ENCODE assay signal across 1 cellular context in the genomic region with DNA sequence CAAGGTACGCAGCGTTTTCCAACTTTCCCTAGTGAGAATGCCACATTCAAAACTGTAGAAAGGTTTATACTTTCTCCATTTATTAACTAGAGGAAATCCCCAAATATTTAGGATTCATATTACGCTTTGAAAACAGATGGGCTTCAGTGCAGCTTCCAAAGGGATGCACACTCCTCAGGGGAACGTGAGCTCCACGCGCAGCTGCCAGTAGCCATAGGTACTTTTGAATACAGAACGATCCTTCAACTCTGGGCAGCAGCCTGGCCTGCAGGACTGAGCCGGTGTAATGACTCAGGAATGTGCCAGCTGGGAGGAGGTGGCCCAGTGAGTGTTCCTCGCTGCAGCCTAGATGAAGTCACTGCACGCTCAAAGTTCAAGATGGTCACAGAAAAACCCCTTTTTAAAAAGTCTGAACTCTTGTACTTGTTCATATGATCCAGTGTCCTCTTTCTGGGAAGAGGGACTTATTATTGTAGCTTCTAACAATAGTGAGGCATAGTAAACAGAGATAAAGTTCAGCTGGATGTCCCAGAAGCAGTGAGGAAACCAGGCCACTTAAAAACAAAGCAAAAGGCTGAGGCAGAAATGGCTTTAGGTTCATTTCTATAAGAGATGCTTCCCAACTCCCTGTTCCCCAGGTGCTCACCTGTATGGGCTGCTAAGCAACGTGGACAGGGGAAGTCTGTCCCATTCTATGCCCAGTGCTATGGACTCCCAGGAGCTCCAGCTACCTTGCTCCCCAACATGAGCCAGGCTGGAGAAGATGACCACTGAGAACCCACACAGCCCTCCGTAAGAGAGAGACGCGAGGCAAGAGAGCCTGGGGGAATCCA.
TF ChIP-seq lines count a peak whose summit lies in the region.

No MANE protein-coding gene starts in this region.

TF ChIP-seq in HepG2, 621 proteins besides CTCF, POLR2A, EP300 and RAD21 (continued from another document and continues in another):
- TF ChIP-seq, protein P1, sequence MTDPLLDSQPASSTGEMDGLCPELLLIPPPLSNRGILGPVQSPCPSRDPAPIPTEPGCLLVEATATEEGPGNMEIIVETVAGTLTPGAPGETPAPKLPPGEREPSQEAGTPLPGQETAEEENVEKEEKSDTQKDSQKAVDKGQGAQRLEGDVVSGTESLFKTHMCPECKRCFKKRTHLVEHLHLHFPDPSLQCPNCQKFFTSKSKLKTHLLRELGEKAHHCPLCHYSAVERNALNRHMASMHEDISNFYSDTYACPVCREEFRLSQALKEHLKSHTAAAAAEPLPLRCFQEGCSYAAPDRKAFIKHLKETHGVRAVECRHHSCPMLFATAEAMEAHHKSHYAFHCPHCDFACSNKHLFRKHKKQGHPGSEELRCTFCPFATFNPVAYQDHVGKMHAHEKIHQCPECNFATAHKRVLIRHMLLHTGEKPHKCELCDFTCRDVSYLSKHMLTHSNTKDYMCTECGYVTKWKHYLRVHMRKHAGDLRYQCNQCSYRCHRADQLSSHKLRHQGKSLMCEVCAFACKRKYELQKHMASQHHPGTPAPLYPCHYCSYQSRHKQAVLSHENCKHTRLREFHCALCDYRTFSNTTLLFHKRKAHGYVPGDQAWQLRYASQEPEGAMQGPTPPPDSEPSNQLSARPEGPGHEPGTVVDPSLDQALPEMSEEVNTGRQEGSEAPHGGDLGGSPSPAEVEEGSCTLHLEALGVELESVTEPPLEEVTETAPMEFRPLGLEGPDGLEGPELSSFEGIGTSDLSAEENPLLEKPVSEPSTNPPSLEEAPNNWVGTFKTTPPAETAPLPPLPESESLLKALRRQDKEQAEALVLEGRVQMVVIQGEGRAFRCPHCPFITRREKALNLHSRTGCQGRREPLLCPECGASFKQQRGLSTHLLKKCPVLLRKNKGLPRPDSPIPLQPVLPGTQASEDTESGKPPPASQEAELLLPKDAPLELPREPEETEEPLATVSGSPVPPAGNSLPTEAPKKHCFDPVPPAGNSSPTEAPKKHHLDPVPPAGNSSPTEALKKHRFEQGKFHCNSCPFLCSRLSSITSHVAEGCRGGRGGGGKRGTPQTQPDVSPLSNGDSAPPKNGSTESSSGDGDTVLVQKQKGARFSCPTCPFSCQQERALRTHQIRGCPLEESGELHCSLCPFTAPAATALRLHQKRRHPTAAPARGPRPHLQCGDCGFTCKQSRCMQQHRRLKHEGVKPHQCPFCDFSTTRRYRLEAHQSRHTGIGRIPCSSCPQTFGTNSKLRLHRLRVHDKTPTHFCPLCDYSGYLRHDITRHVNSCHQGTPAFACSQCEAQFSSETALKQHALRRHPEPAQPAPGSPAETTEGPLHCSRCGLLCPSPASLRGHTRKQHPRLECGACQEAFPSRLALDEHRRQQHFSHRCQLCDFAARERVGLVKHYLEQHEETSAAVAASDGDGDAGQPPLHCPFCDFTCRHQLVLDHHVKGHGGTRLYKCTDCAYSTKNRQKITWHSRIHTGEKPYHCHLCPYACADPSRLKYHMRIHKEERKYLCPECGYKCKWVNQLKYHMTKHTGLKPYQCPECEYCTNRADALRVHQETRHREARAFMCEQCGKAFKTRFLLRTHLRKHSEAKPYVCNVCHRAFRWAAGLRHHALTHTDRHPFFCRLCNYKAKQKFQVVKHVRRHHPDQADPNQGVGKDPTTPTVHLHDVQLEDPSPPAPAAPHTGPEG (CRISPR knock-in tag; IDR thresholded peaks at IDR 0.05), result no peak
- TF ChIP-seq MIER3 (CRISPR knock-in tag; IDR thresholded peaks at IDR 0.05; ENCODE audit: borderline replicate concordance) (peak; percentile 69; the same call in 1 of the 2 replicates), RBAK (CRISPR knock-in tag; IDR thresholded peaks at IDR 0.05) (0 out of 2 replicates have a peak, but pooled peaks have one; percentile 49), KDM6A (CRISPR knock-in tag; IDR thresholded peaks at IDR 0.05; ENCODE audit: low read depth) (peak; percentile 58; the same call in 1 of the 2 replicates), HDAC1 (CRISPR knock-in tag; IDR thresholded peaks at IDR 0.05) (peak; percentile 91), ZBTB3 (CRISPR knock-in tag; IDR thresholded peaks at IDR 0.05; ENCODE audit: borderline replicate concordance, low read depth) (peak; percentile 99), ZFY (CRISPR knock-in tag; IDR thresholded peaks at IDR 0.05) (peak; percentile 53), U2AF1 (optimal IDR thresholded peaks at IDR 0.05; ENCODE audit: low read depth, low read length) (no peak), EEA1 (CRISPR knock-in tag; IDR thresholded peaks at IDR 0.05; ENCODE audit: borderline replicate concordance) (no peak), HNF4G (IDR thresholded peaks at IDR 0.05; ENCODE audit: borderline replicate concordance, low read depth, low read length) (peak; percentile 71), HNF4G (CRISPR knock-in tag; IDR thresholded peaks at IDR 0.05; ENCODE audit: borderline replicate concordance, low read depth) (no peak), ZNF143 (CRISPR knock-in tag; IDR thresholded peaks at IDR 0.05) (no peak), MAFK (conservative IDR thresholded peaks at IDR 0.05 in 1 of 2, IDR thresholded peaks at IDR 0.05 in 1 of 2; ENCODE audit: low read length in 2 of 2) (peak in 1 of 2 experiments; percentile 16; a peak in 1 of 4 replicates), ZSCAN29 (CRISPR knock-in tag; conservative IDR thresholded peaks at IDR 0.05) (peak; percentile 88; the same call in 1 of the 2 replicates), ASH2L (IDR thresholded peaks at IDR 0.05; ENCODE audit: insufficient read length, low read depth, low read length) (peak; percentile 91), KMT2B (CRISPR knock-in tag; IDR thresholded peaks at IDR 0.05) (peak; percentile 44; the same call in 1 of the 2 replicates), ATM (IDR thresholded peaks at IDR 0.05; ENCODE audit: borderline replicate concordance) (no peak), GFI1 (CRISPR knock-in tag; IDR thresholded peaks at IDR 0.05; ENCODE audit: borderline replicate concordance) (peak; percentile 64; the same call in 1 of the 2 replicates), FOSL2 (CRISPR knock-in tag; IDR thresholded peaks at IDR 0.05) (peak; percentile 92), FOXC1 (CRISPR knock-in tag; IDR thresholded peaks at IDR 0.05; ENCODE audit: borderline replicate concordance) (no peak), CBX1 (IDR thresholded peaks at IDR 0.05; ENCODE audit: low read depth) (no peak), FOXP1 (IDR thresholded peaks at IDR 0.05) (no peak), FOXP1 (CRISPR knock-in tag; IDR thresholded peaks at IDR 0.05) (peak; percentile 72), NR1H2 (CRISPR knock-in tag; IDR thresholded peaks at IDR 0.05; ENCODE audit: borderline replicate concordance, low read depth) (no peak), RBM39 (IDR thresholded peaks at IDR 0.05; ENCODE audit: low read depth, low read length, poor library complexity, severe bottlenecking) (no peak), KDM3A (CRISPR knock-in tag; IDR thresholded peaks at IDR 0.05; ENCODE audit: low read depth) (peak; percentile 75), IKZF4 (CRISPR knock-in tag; IDR thresholded peaks at IDR 0.05; ENCODE audit: borderline replicate concordance, low read depth, not compliant biosample characterization) (no peak), AHR (CRISPR knock-in tag; IDR thresholded peaks at IDR 0.05) (no peak)
- TF ChIP-seq, protein P2, sequence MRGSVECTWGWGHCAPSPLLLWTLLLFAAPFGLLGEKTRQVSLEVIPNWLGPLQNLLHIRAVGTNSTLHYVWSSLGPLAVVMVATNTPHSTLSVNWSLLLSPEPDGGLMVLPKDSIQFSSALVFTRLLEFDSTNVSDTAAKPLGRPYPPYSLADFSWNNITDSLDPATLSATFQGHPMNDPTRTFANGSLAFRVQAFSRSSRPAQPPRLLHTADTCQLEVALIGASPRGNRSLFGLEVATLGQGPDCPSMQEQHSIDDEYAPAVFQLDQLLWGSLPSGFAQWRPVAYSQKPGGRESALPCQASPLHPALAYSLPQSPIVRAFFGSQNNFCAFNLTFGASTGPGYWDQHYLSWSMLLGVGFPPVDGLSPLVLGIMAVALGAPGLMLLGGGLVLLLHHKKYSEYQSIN (CRISPR knock-in tag; IDR thresholded peaks at IDR 0.05; ENCODE audit: borderline replicate concordance), result no peak
- TF ChIP-seq, protein P3, sequence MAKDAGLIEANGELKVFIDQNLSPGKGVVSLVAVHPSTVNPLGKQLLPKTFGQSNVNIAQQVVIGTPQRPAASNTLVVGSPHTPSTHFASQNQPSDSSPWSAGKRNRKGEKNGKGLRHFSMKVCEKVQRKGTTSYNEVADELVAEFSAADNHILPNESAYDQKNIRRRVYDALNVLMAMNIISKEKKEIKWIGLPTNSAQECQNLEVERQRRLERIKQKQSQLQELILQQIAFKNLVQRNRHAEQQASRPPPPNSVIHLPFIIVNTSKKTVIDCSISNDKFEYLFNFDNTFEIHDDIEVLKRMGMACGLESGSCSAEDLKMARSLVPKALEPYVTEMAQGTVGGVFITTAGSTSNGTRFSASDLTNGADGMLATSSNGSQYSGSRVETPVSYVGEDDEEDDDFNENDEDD (CRISPR knock-in tag; IDR thresholded peaks at IDR 0.05; ENCODE audit: borderline replicate concordance), result peak; percentile 58; the same call in 1 of the 2 replicates
- TF ChIP-seq, protein P4, sequence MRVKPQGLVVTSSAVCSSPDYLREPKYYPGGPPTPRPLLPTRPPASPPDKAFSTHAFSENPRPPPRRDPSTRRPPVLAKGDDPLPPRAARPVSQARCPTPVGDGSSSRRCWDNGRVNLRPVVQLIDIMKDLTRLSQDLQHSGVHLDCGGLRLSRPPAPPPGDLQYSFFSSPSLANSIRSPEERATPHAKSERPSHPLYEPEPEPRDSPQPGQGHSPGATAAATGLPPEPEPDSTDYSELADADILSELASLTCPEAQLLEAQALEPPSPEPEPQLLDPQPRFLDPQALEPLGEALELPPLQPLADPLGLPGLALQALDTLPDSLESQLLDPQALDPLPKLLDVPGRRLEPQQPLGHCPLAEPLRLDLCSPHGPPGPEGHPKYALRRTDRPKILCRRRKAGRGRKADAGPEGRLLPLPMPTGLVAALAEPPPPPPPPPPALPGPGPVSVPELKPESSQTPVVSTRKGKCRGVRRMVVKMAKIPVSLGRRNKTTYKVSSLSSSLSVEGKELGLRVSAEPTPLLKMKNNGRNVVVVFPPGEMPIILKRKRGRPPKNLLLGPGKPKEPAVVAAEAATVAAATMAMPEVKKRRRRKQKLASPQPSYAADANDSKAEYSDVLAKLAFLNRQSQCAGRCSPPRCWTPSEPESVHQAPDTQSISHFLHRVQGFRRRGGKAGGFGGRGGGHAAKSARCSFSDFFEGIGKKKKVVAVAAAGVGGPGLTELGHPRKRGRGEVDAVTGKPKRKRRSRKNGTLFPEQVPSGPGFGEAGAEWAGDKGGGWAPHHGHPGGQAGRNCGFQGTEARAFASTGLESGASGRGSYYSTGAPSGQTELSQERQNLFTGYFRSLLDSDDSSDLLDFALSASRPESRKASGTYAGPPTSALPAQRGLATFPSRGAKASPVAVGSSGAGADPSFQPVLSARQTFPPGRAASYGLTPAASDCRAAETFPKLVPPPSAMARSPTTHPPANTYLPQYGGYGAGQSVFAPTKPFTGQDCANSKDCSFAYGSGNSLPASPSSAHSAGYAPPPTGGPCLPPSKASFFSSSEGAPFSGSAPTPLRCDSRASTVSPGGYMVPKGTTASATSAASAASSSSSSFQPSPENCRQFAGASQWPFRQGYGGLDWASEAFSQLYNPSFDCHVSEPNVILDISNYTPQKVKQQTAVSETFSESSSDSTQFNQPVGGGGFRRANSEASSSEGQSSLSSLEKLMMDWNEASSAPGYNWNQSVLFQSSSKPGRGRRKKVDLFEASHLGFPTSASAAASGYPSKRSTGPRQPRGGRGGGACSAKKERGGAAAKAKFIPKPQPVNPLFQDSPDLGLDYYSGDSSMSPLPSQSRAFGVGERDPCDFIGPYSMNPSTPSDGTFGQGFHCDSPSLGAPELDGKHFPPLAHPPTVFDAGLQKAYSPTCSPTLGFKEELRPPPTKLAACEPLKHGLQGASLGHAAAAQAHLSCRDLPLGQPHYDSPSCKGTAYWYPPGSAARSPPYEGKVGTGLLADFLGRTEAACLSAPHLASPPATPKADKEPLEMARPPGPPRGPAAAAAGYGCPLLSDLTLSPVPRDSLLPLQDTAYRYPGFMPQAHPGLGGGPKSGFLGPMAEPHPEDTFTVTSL (CRISPR knock-in tag; IDR thresholded peaks at IDR 0.05; ENCODE audit: borderline replicate concordance), result peak; percentile 94
- TF ChIP-seq, protein P5, sequence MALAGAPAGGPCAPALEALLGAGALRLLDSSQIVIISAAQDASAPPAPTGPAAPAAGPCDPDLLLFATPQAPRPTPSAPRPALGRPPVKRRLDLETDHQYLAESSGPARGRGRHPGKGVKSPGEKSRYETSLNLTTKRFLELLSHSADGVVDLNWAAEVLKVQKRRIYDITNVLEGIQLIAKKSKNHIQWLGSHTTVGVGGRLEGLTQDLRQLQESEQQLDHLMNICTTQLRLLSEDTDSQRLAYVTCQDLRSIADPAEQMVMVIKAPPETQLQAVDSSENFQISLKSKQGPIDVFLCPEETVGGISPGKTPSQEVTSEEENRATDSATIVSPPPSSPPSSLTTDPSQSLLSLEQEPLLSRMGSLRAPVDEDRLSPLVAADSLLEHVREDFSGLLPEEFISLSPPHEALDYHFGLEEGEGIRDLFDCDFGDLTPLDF (CRISPR knock-in tag; IDR thresholded peaks at IDR 0.05), result no peak
- TF ChIP-seq, protein P6, sequence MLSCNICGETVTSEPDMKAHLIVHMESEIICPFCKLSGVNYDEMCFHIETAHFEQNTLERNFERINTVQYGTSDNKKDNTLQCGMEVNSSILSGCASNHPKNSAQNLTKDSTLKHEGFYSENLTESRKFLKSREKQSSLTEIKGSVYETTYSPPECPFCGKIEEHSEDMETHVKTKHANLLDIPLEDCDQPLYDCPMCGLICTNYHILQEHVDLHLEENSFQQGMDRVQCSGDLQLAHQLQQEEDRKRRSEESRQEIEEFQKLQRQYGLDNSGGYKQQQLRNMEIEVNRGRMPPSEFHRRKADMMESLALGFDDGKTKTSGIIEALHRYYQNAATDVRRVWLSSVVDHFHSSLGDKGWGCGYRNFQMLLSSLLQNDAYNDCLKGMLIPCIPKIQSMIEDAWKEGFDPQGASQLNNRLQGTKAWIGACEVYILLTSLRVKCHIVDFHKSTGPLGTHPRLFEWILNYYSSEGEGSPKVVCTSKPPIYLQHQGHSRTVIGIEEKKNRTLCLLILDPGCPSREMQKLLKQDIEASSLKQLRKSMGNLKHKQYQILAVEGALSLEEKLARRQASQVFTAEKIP (CRISPR knock-in tag; IDR thresholded peaks at IDR 0.05; ENCODE audit: borderline replicate concordance), result no peak
- TF ChIP-seq, protein P7, sequence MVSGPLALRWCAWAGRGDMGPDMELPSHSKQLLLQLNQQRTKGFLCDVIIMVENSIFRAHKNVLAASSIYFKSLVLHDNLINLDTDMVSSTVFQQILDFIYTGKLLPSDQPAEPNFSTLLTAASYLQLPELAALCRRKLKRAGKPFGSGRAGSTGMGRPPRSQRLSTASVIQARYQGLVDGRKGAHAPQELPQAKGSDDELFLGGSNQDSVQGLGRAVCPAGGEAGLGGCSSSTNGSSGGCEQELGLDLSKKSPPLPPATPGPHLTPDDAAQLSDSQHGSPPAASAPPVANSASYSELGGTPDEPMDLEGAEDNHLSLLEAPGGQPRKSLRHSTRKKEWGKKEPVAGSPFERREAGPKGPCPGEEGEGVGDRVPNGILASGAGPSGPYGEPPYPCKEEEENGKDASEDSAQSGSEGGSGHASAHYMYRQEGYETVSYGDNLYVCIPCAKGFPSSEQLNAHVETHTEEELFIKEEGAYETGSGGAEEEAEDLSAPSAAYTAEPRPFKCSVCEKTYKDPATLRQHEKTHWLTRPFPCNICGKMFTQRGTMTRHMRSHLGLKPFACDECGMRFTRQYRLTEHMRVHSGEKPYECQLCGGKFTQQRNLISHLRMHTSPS (CRISPR knock-in tag; IDR thresholded peaks at IDR 0.05; ENCODE audit: low read depth), result peak; percentile 34; the same call in 1 of the 2 replicates
